In the genomic region with DNA sequence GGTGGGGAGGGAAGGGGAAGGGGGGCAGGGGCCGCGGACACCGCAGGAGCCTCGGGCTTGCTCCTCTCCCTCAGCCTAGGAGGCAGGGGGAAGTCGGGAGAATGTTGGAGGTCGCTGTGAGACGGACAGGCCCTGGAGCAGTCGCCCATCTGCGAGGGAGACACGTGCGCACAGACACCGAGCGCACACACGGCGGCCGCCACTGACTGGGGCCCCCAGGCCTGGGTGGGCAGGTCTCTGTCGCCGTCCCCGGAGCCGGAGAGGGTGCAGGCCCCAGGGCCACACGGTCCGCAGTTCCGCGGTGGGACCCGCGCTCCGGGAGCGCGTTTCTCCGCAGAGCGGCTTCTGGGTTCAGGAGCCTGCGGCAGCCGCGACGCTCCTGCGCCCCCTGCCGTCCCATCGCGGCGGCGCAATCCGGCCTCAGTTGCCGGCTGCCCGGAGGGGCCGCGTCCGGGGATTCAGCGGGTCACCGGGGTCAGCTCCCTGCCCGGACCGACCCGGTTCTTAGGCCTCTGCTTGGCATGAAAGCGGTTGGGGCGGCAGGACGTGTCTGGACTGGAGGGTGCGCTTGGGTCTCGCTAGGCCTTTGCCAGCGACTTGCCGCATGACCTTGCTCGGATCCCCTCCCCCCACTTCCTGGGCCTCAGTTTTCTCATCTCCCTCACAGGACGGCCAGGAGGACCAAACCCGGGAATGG, we compare ENCODE assay signal across 8 cellular contexts. TPM values are rescaled to one million over a fixed set of nuclear protein-coding genes. Genes with fewer than 3 reads are reported as not detected.
DNase-seq lines count a peak whose midpoint lies in the region; ATAC-seq and TF ChIP-seq lines count a peak whose summit lies in the region.

No MANE protein-coding gene starts in this region.

- peaks cover 0 to 14% (median 4%) of the 10 kb centered on the region in 4 donors for H3K4me1 ChIP-seq in right lobe of liver

- CTCF ChIA-PET in activated CD4-positive, alpha-beta T cell treated with anti-CD3 and anti-CD28 coated beads, Interleukin-2, amount 10 ng/mL, durations not matched to agents 7 days and 5 days (lab: Charles Lee) = interaction anchor here (0.6 to 2.5 kb wide), 8 partner anchors 7 to 53 kb away, joined by 3 to 10 read pairs (median 3); no protein-coding TSS in a partner anchor

- no peaks in the 10 kb centered on the region for H3K4me1 Mint-ChIP-seq in activated CD4-positive, alpha-beta T cell treated with anti-CD3 and anti-CD28 coated beads, Interleukin-2, amount 10 ng/mL, durations not matched to agents 7 days and 5 days

- no peaks in the 10 kb centered on the region for H3K9me3 ChIP-seq in right lobe of liver

- POLR2A ChIA-PET in activated CD4-positive, alpha-beta T cell treated with anti-CD3 and anti-CD28 coated beads, Interleukin-2, amount 10 ng/mL, durations not matched to agents 7 days and 5 days (lab: Charles Lee) = no interaction called here

- no peaks in the 10 kb centered on the region for H3K9me3 Mint-ChIP-seq in activated CD4-positive, alpha-beta T cell treated with anti-CD3 and anti-CD28 coated beads, Interleukin-2, amount 10 ng/mL, durations not matched to agents 7 days and 5 days

- peaks cover 5% of the 10 kb centered on the region for H3K27me3 Mint-ChIP-seq in activated CD4-positive, alpha-beta T cell treated with anti-CD3 and anti-CD28 coated beads, Interleukin-2, amount 10 ng/mL, durations not matched to agents 7 days and 5 days

- peak; percentile 73 to 80 (median 78) for ATAC-seq in right lobe of liver

- no peaks in the 10 kb centered on the region for H3K27me3 ChIP-seq in right lobe of liver

- no CpG with 5 or more reads among the region's 62 CpGs for WGBS in right lobe of liver (ENCODE audit: insufficient coverage, low coverage, low lambda C conversion rate, missing lambda C conversion rate)

- H3K36me3 ChIP-seq in right lobe of liver = no peaks in the 10 kb centered on the region

- H3K4me3 Mint-ChIP-seq in activated CD4-positive, alpha-beta T cell treated with anti-CD3 and anti-CD28 coated beads, Interleukin-2, amount 10 ng/mL, durations not matched to agents 7 days and 5 days = no peak overlapping the region

- no peak for TF ChIP-seq POLR2A in right lobe of liver (IDR thresholded peaks at IDR 0.05)

- DNase-seq in NCI-H2029 (lab: John Stamatoyannopoulos, UW) (peak; percentile 22), NCI-H2029 treated with DMSO at 0.1 percent for 48 hours (lab: John Stamatoyannopoulos, UW) (no peak), NCI-H2196 treated with DMSO at 0.1 percent for 48 hours (lab: John Stamatoyannopoulos, UW; ENCODE audit: unreplicated experiment) (peak; percentile 35), dermis blood vessel endothelial cell (peak; percentile 73), right lobe of liver (peak; percentile 63 to 74 (median 67)), superior temporal gyrus (ENCODE audit: extremely low spot score) (no peak)
- DNase-seq in activated CD4-positive, alpha-beta T cell treated with anti-CD3 and anti-CD28 coated beads, Interleukin-2, amount 10 ng/mL, durations not matched to agents 7 days and 5 days = peak; percentile 55
- DNase-seq in stimulated activated CD4-positive, alpha-beta T cell treated with anti-CD3 and anti-CD28 coated beads, TNF-alpha, amount 100 ng/mL, for 24 hours (ENCODE audit: low read depth in 3 of 3) = peak; percentile 17 to 59 (median 48)

- peak overlapping the region; percentile 40 to 55 (median 49) for H3K4me3 ChIP-seq in right lobe of liver

- intact Hi-C loops in right lobe of liver (cut with DNase I) = loop anchor here in 1 of 2 donors (2.0 kb wide), 1 partner anchor 54 kb away; no protein-coding TSS in a partner anchor

- no peak overlapping the region for H3K27ac ChIP-seq in right lobe of liver

- no peak overlapping the region for H3K27ac Mint-ChIP-seq in activated CD4-positive, alpha-beta T cell treated with anti-CD3 and anti-CD28 coated beads, Interleukin-2, amount 10 ng/mL, durations not matched to agents 7 days and 5 days

- peak; percentile 95 to 98 (median 97) for TF ChIP-seq CTCF in right lobe of liver (IDR thresholded peaks at IDR 0.05)

- H3K36me3 Mint-ChIP-seq in activated CD4-positive, alpha-beta T cell treated with anti-CD3 and anti-CD28 coated beads, Interleukin-2, amount 10 ng/mL, durations not matched to agents 7 days and 5 days (ENCODE audit: low read depth) = no peaks in the 10 kb centered on the region

RNA-seq across cellular contexts. Expression of a gene that starts 31.3 kb away (rescaled TPM):
- under 1 TPM; 0.40 to 0.48 TPM for total RNA-seq in activated CD4-positive, alpha-beta T cell treated with anti-CD3 and anti-CD28 coated beads, Interleukin-2, amount 10 ng/mL, durations not matched to agents 7 days and 5 days
- total RNA-seq in dermis blood vessel endothelial cell (351 and 380 TPM in 2 replicates), right lobe of liver (10 to 100 TPM; 11.2 to 46.3 (median 22.8) TPM)

Comparison
In these comparisons a context has a peak if more than half of its experiments do, and no peak if none do; other contexts are left out.
1. DNase-seq: peak in NCI-H2029 (single experiment), NCI-H2196 treated with DMSO at 0.1 percent for 48 hours (single experiment), activated CD4-positive, alpha-beta T cell treated with anti-CD3 and anti-CD28 coated beads, Interleukin-2, amount 10 ng/mL, durations not matched to agents 7 days and 5 days (single experiment), dermis blood vessel endothelial cell (single experiment), right lobe of liver (3 of 3) and stimulated activated CD4-positive, alpha-beta T cell treated with anti-CD3 and anti-CD28 coated beads, TNF-alpha, amount 100 ng/mL, for 24 hours (3 of 3); none in NCI-H2029 treated with DMSO at 0.1 percent for 48 hours (single experiment) and superior temporal gyrus (single experiment).
2. RNA of a gene that starts 31.3 kb away (total RNA-seq): 351 to 380 TPM in dermis blood vessel endothelial cell and 11.2 to 46.3 TPM in right lobe of liver; 0.40 to 0.48 TPM in activated CD4-positive, alpha-beta T cell treated with anti-CD3 and anti-CD28 coated beads, Interleukin-2, amount 10 ng/mL, durations not matched to agents 7 days and 5 days; every median in the first group is over 4 times any median in the second.